In the genomic region with DNA sequence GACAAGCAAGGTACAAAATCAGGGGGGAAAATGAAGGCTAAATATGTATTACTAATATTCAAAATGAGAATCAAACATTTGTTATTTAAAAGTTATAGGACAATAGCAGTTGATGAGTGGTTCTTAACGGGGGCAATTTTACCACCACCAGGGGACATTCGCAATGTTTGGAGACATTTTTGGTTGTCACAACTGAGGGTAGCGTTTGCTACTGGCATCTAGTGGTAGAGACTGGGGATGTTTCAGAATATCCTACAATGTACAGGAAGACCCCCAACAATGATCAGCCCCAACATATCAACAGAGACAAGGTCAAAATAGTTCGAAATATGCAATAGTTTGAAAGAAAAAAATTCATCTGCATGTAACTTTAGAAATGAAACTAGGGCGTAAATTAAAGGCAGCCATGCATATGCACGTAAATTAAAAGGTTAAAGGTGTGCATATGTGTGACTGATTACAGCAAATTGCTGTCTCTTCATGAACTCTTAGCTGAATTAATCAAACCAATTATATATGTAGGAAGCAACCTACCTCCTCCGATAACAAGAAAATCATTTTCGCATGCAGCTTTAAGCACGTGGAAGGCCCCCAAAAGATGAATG, we compare ENCODE assay signal across 8 cellular contexts.
A peak's percentile ranks its signal among the peaks of the same experiment; 100 is the strongest.
DNase-seq lines count a peak whose midpoint lies in the region; ATAC-seq and TF ChIP-seq lines count a peak whose summit lies in the region.

No MANE protein-coding gene starts in this region.

- H3K27me3 ChIP-seq in mesenchymal stem cell (ENCODE audit: control insufficient read depth in 1 of 2, insufficient read depth in 1 of 2, low read length in 2 of 2) = peaks cover 0 to 12% of the 10 kb centered on the region in 2 experiments

- no peaks in the 10 kb centered on the region for H3K36me3 ChIP-seq in mesenchymal stem cell (ENCODE audit: control insufficient read depth in 1 of 2, insufficient read depth in 2 of 2, low read depth in 1 of 2, low read length in 2 of 2)

- H3K4me2 ChIP-seq in mesenchymal stem cell (ENCODE audit: low read length, poor library complexity, severe bottlenecking) = no peak overlapping the region

- H3K18ac ChIP-seq in mesenchymal stem cell (ENCODE audit: low read depth in 1 of 2, low read length in 2 of 2) = no peak overlapping the region

- H3K4me1 ChIP-seq in mesenchymal stem cell (ENCODE audit: control insufficient read depth, insufficient read depth, low read depth, low read length) = no peaks in the 10 kb centered on the region

- H2BK12ac ChIP-seq in mesenchymal stem cell (ENCODE audit: low read length in 2 of 2) = no peak overlapping the region

- H3K9ac ChIP-seq in mesenchymal stem cell (ENCODE audit: low read length) = no peak overlapping the region

- no peak overlapping the region for H4K91ac ChIP-seq in mesenchymal stem cell (ENCODE audit: low read length)

- TF ChIP-seq POLR2A in NB4 (IDR thresholded peaks at IDR 0.05; ENCODE audit: extremely low read depth, insufficient read length) = no peak

- H3K23ac ChIP-seq in mesenchymal stem cell (ENCODE audit: low read length in 2 of 2) = no peak overlapping the region

- no peaks in the 10 kb centered on the region for H3K9me3 ChIP-seq in mesenchymal stem cell (ENCODE audit: control insufficient read depth, low read length)

- no peak overlapping the region for H2BK120ac ChIP-seq in mesenchymal stem cell (ENCODE audit: low read depth, low read length)

- no peaks in the 10 kb centered on the region for H3K79me1 ChIP-seq in mesenchymal stem cell (replicated peaks; ENCODE audit: low read length, poor library complexity, severe bottlenecking)

- H2BK15ac ChIP-seq in mesenchymal stem cell (ENCODE audit: low read depth, poor library complexity, severe bottlenecking) = no peak overlapping the region

- no peak overlapping the region for H3K27ac ChIP-seq in mesenchymal stem cell (ENCODE audit: low read length, poor library complexity, severe bottlenecking)

- TF ChIP-seq CTCF in NB4 (IDR thresholded peaks at IDR 0.05; ENCODE audit: low read depth, low read length) = peak; percentile 90

- no peak overlapping the region for H2BK5ac ChIP-seq in mesenchymal stem cell (ENCODE audit: low read depth, low read length, poor library complexity, severe bottlenecking)

- ATAC-seq in GM19467 (IDR thresholded peaks at IDR 0.05; ENCODE audit: unreplicated experiment) (peak; percentile 52), GM21737 (IDR thresholded peaks at IDR 0.05; ENCODE audit: unreplicated experiment) (no peak)

- 71% methylated on average over 8 of the region's 9 CpGs for WGBS in mesenchymal stem cell

- no peak overlapping the region for H2AK5ac ChIP-seq in mesenchymal stem cell (ENCODE audit: low read length, severe bottlenecking)

- no peak overlapping the region for H2AFZ ChIP-seq in mesenchymal stem cell (ENCODE audit: low read depth, low read length)

- no peak overlapping the region for H3K4ac ChIP-seq in mesenchymal stem cell (ENCODE audit: low read depth in 1 of 2, low read length in 2 of 2)

- no peak overlapping the region for H4K8ac ChIP-seq in mesenchymal stem cell (ENCODE audit: low read length)

- H3K4me3 ChIP-seq in NB4 (ENCODE audit: low read depth, low read length) (no peak overlapping the region), mesenchymal stem cell (ENCODE audit: insufficient read depth in 1 of 2, low read depth in 1 of 2, low read length in 2 of 2) (no peak overlapping the region)

- H3K14ac ChIP-seq in mesenchymal stem cell (ENCODE audit: low read length in 2 of 2) = no peak overlapping the region

- DNase-seq in NOMO-1 treated with DMSO at 0.1 percent for 48 hours (lab: John Stamatoyannopoulos, UW; ENCODE audit: unreplicated experiment) = peak; percentile 37
- DNase-seq in NOMO-1 treated with dmso at 0.1 percent for 144 hours (lab: John Stamatoyannopoulos, UW; ENCODE audit: unreplicated experiment) = no peak
- peak; percentile 67 for DNase-seq in NB4 (ENCODE audit: low read depth)
- peak; percentile 28 for DNase-seq in astrocyte of the hippocampus (ENCODE audit: low read depth, low spot score)
- DNase-seq in mesenchymal stem cell = peak; percentile 27
- no peak for DNase-seq in mesenteric fat pad (ENCODE audit: low spot score)

Comparison
In these comparisons a context has a peak if more than half of its experiments do, and no peak if none do; other contexts are left out.
1. DNase-seq: peak in NOMO-1 treated with DMSO at 0.1 percent for 48 hours (single experiment), NB4 (single experiment), astrocyte of the hippocampus (single experiment) and mesenchymal stem cell (single experiment); none in NOMO-1 treated with dmso at 0.1 percent for 144 hours (single experiment) and mesenteric fat pad (single experiment).